Comparison of ENCODE assay signal across 10 cellular contexts in the genomic region with DNA sequence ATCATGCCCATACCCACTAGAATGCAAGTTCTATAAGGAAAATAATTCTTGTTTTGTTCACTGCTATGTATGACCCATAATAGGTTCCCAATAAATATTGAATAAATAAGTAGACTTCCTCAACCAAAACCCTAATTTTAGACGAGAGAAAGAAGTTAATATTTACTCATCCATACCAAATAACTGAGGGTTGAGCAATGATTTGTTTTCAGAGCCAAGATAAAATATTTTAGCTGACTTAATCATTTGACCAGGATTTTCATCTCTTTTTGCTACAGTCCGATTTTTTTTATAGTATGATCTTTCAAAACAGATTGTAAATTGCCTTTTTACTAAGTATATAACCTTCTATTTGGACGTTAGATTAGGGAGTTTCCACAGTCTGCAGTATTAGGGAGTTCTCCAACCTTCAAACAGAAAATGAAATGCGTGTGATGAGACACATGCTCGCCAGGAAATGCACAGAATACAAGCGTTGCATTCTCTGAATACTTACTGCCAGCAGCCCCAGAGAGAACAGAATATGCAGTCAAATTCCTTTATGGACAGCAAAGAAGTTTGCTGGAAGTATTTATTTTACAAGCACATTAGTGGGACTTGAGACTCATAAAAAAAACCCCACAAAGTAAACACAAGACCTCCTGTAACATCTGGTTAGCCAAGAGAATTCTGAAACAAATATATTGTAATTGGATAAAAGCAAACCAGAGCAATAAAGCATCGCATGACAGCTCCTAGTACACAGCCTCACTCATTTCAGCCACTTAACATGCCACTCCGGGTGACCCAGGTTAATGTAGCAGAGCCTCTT.
DNase-seq lines count a peak whose midpoint lies in the region; ATAC-seq and TF ChIP-seq lines count a peak whose summit lies in the region.
"Had no signal": no experiment of that assay in that cellular context is flagged by ENCODE, and none has a peak within 500 bp of the region (broad histone marks: within the 10 kb centered on the region; RNA-seq: fewer than 3 reads in every experiment).

No MANE protein-coding gene starts in this region.

- peak; percentile 95 for DNase-seq in HFF-Myc (ENCODE audit: extremely low read depth, low read depth)
- peak; percentile 73 for DNase-seq in amniotic epithelial cell (ENCODE audit: low read depth)
- peak; percentile 49 for DNase-seq in kidney epithelial cell (ENCODE audit: low read depth)
- no peak for DNase-seq in adrenal gland
- no peak for DNase-seq in hypothalamus (lab: John Stamatoyannopoulos, UW)
- DNase-seq in BE2C: no peak
- DNase-seq: cortex of kidney, Right ventricle myocardium superior had no signal

- H3K27ac ChIP-seq in ACC112 (ENCODE audit: low read depth, low read length) (peak overlapping the region; percentile 36), adrenal gland (no peak overlapping the region)

- ATAC-seq in GM21529 (IDR thresholded peaks at IDR 0.05; ENCODE audit: unreplicated experiment): no peak

- no peaks in the 10 kb centered on the region for H3K9me3 ChIP-seq in adrenal gland (replicated peaks in 1 of 3)
- no peaks in the 10 kb centered on the region for H3K9me3 ChIP-seq in BE2C

- intact Hi-C loops in adrenal gland (cut with DNase I): no loop called here

- H3K4me3 ChIP-seq in ACC112 (ENCODE audit: low read depth, low read length) (peak overlapping the region; percentile 67), HFF-Myc (replicated peaks; ENCODE audit: low read depth, low read length) (no peak overlapping the region), kidney epithelial cell (ENCODE audit: low read depth, low read length) (no peak overlapping the region), adrenal gland (no peak overlapping the region), BE2C (ENCODE audit: low read depth, low read length) (no peak overlapping the region)

- H2AFZ ChIP-seq in ACC112 (ENCODE audit: low read length, unreplicated experiment): peak overlapping the region; percentile 37

- no peak for TF ChIP-seq POLR2A in adrenal gland (IDR thresholded peaks at IDR 0.05)

- H3K4me1 ChIP-seq in ACC112 (ENCODE audit: control insufficient read depth, insufficient read depth, low read length, unreplicated experiment) (peaks cover 3% of the 10 kb centered on the region), adrenal gland (replicated peaks in 1 of 2) (no peaks in the 10 kb centered on the region), BE2C (no peaks in the 10 kb centered on the region)

- no peaks in the 10 kb centered on the region for H3K36me3 ChIP-seq in ACC112 (ENCODE audit: insufficient read depth, low read length)
- no peaks in the 10 kb centered on the region for H3K36me3 ChIP-seq in kidney epithelial cell (ENCODE audit: control insufficient read depth, insufficient read depth, low read length)
- H3K36me3 ChIP-seq in adrenal gland (replicated peaks in 1 of 2): no peaks in the 10 kb centered on the region
- H3K36me3 ChIP-seq in BE2C: no peaks in the 10 kb centered on the region

- H3K27me3 ChIP-seq in ACC112 (ENCODE audit: insufficient read depth, low read length) (no peaks in the 10 kb centered on the region), kidney epithelial cell (ENCODE audit: control insufficient read depth, insufficient read depth, low read length) (no peaks in the 10 kb centered on the region), adrenal gland (no peaks in the 10 kb centered on the region), BE2C (peaks cover 49% of the 10 kb centered on the region)

- TF ChIP-seq CTCF in HFF-Myc (IDR thresholded peaks at IDR 0.05; ENCODE audit: low read depth, low read length, missing control alignments): no peak
- no peak for TF ChIP-seq CTCF in kidney epithelial cell (IDR thresholded peaks at IDR 0.05; ENCODE audit: insufficient read depth, low read length, poor library complexity, severe bottlenecking)
- no peak for TF ChIP-seq CTCF in adrenal gland (IDR thresholded peaks at IDR 0.05)
- no peak for TF ChIP-seq CTCF in BE2C (IDR thresholded peaks at IDR 0.05; ENCODE audit: low read depth, low read length)

- WGBS in adrenal gland, 4 donors: 37 to 46% (median 43%) methylated on average over 8 of the region's 8 CpGs

- no peaks in the 10 kb centered on the region for H3K79me2 ChIP-seq in ACC112 (ENCODE audit: control insufficient read depth, insufficient read depth, low read length, unreplicated experiment)

Comparison
In these comparisons a context has a peak if more than half of its experiments do, and no peak if none do; other contexts are left out.
1. DNase-seq: peak in HFF-Myc (single experiment), amniotic epithelial cell (single experiment) and kidney epithelial cell (single experiment); none in adrenal gland (0 of 7), hypothalamus (0 of 51) and BE2C (single experiment).